10 cellular contexts compared by ENCODE assay signal in genomic region chr15:97904196-97904572, GRCh38. TPM values are rescaled to one million over a fixed set of nuclear protein-coding genes. Genes with fewer than 3 reads are reported as not detected.
DNase-seq lines count a peak whose midpoint lies in the region; ATAC-seq and TF ChIP-seq lines count a peak whose summit lies in the region.
"Had no signal": no experiment of that assay in that cellular context is flagged by ENCODE, and none has a peak within 500 bp of the region (broad histone marks: within the 10 kb centered on the region; RNA-seq: fewer than 3 reads in every experiment).

No MANE protein-coding gene starts in this region.

- peak; percentile 32 for DNase-seq in activated CD4-positive, alpha-beta T cell treated with anti-CD3 and anti-CD28 coated beads, Interleukin-2, amount 10 ng/mL, durations not matched to agents 7 days and 5 days
- no peak for DNase-seq in activated CD4-positive, alpha-beta T cell treated with anti-CD3 and anti-CD28 coated beads, Interleukin-2, amount 50 U/mL, for 4 hours
- DNase-seq in NB4 (ENCODE audit: low read depth) (peak; percentile 70), UCSD-AML1 (lab: John Stamatoyannopoulos, UW; ENCODE audit: unreplicated experiment) (peak; percentile 79), foreskin fibroblast (peak; percentile 38 to 82), neuronal stem cell (ENCODE audit: low spot score) (peak; percentile 68)

- no peak overlapping the region for H3K27ac ChIP-seq in neuronal stem cell (replicated peaks; ENCODE audit: low read length)

- no peak overlapping the region for H3K27ac Mint-ChIP-seq in activated CD4-positive, alpha-beta T cell treated with anti-CD3 and anti-CD28 coated beads, Interleukin-2, amount 10 ng/mL, durations not matched to agents 7 days and 5 days

- H3K36me3 Mint-ChIP-seq in activated CD4-positive, alpha-beta T cell treated with anti-CD3 and anti-CD28 coated beads, Interleukin-2, amount 10 ng/mL, durations not matched to agents 7 days and 5 days (ENCODE audit: low read depth) = no peaks in the 10 kb centered on the region

- ATAC-seq in HG03571 (IDR thresholded peaks at IDR 0.05; ENCODE audit: unreplicated experiment) = no peak
- no peak for ATAC-seq in GM18502 (IDR thresholded peaks at IDR 0.05; ENCODE audit: poor library complexity, unreplicated experiment)
- ATAC-seq: GM12878 had no signal

- no peak overlapping the region for H2BK120ac ChIP-seq in neuronal stem cell (ENCODE audit: low read depth, low read length)

- peak; percentile 74 for TF ChIP-seq CTCF in NB4 (IDR thresholded peaks at IDR 0.05; ENCODE audit: low read depth, low read length)
- peak; percentile 91 for TF ChIP-seq CTCF in foreskin fibroblast (IDR thresholded peaks at IDR 0.05; ENCODE audit: low read depth, low read length)

- H2BK15ac ChIP-seq in neuronal stem cell (ENCODE audit: low read length) = no peak overlapping the region

- no peak overlapping the region for H3K4ac ChIP-seq in neuronal stem cell (ENCODE audit: low read length)

- no peaks in the 10 kb centered on the region for H3K36me3 ChIP-seq in neuronal stem cell (replicated peaks in 1 of 2; ENCODE audit: control insufficient read depth in 2 of 2, insufficient read depth in 2 of 2, low read length in 2 of 2)

- peaks cover 0 to 31% (median 0%) of the 10 kb centered on the region in 3 experiments for H3K27me3 ChIP-seq in neuronal stem cell (ENCODE audit: control insufficient read depth in 3 of 3, insufficient read depth in 3 of 3, low read depth in 1 of 3, low read length in 3 of 3)

- H3K4me1 ChIP-seq in neuronal stem cell (ENCODE audit: control insufficient read depth in 2 of 2, insufficient read depth in 1 of 2, low read depth in 1 of 2, low read length in 2 of 2) = peaks cover 0 to 2% of the 10 kb centered on the region in 2 donors

- no peak overlapping the region for H3K9ac ChIP-seq in neuronal stem cell (ENCODE audit: low read depth, low read length, poor library complexity)

- no peak overlapping the region for H2BK5ac ChIP-seq in neuronal stem cell (ENCODE audit: low read length)

- no peak overlapping the region for H3K4me3 Mint-ChIP-seq in activated CD4-positive, alpha-beta T cell treated with anti-CD3 and anti-CD28 coated beads, Interleukin-2, amount 10 ng/mL, durations not matched to agents 7 days and 5 days
- H3K4me3 Mint-ChIP-seq: central memory CD8-positive, alpha-beta T cell had no signal

- POLR2A ChIA-PET in activated CD4-positive, alpha-beta T cell treated with anti-CD3 and anti-CD28 coated beads, Interleukin-2, amount 10 ng/mL, durations not matched to agents 7 days and 5 days (lab: Charles Lee) = no interaction called here

- WGBS in neuronal stem cell (ENCODE audit: extremely low coverage in 2 of 2, insufficient read length in 2 of 2, insufficient replicate concordance in 1 of 2), 2 donors = no CpG with 5 or more reads among the region's 22 CpGs

- peak overlapping the region; percentile 62 for H2AFZ ChIP-seq in neuronal stem cell (ENCODE audit: low read length)

- peaks cover 1% of the 10 kb centered on the region for H3K4me1 Mint-ChIP-seq in activated CD4-positive, alpha-beta T cell treated with anti-CD3 and anti-CD28 coated beads, Interleukin-2, amount 10 ng/mL, durations not matched to agents 7 days and 5 days
- H3K4me1 Mint-ChIP-seq: central memory CD8-positive, alpha-beta T cell had no signal

- no peak overlapping the region for H4K8ac ChIP-seq in neuronal stem cell (ENCODE audit: low read depth, low read length)

- H3K9me3 ChIP-seq in neuronal stem cell (replicated peaks in 1 of 2; ENCODE audit: control insufficient read depth in 2 of 2, insufficient read depth in 1 of 2, low read depth in 1 of 2, low read length in 2 of 2) = no peaks in the 10 kb centered on the region

- H3K23ac ChIP-seq in neuronal stem cell (ENCODE audit: low read depth, low read length, poor library complexity) = no peak overlapping the region

- H3K27me3 Mint-ChIP-seq in activated CD4-positive, alpha-beta T cell treated with anti-CD3 and anti-CD28 coated beads, Interleukin-2, amount 10 ng/mL, durations not matched to agents 7 days and 5 days = peaks cover 23% of the 10 kb centered on the region

- H3K4me2 ChIP-seq in neuronal stem cell (ENCODE audit: insufficient read depth, low read length, poor library complexity, severe bottlenecking) = no peak overlapping the region

- no peaks in the 10 kb centered on the region for H3K79me1 ChIP-seq in neuronal stem cell (ENCODE audit: low read depth, low read length)

- H3K14ac ChIP-seq in neuronal stem cell (ENCODE audit: low read length) = no peak overlapping the region

- no peak for TF ChIP-seq POLR2A in NB4 (IDR thresholded peaks at IDR 0.05; ENCODE audit: extremely low read depth, insufficient read length)

- H3K18ac ChIP-seq in neuronal stem cell (ENCODE audit: low read length) = no peak overlapping the region

- H2AK5ac ChIP-seq in neuronal stem cell (ENCODE audit: low read depth, low read length) = no peak overlapping the region

- no peak overlapping the region for H3K4me3 ChIP-seq in NB4 (ENCODE audit: low read depth, low read length)
- H3K4me3 ChIP-seq in foreskin fibroblast (ENCODE audit: low read depth in 1 of 2, low read length in 2 of 2) = peak overlapping the region; percentile 12 to 19
- H3K4me3 ChIP-seq in neuronal stem cell (ENCODE audit: low read length in 2 of 2) = no peak overlapping the region
- H3K4me3 ChIP-seq: GM12878 had no signal

- no peak overlapping the region for H2BK12ac ChIP-seq in neuronal stem cell (ENCODE audit: low read length)

- H3K9me3 Mint-ChIP-seq in activated CD4-positive, alpha-beta T cell treated with anti-CD3 and anti-CD28 coated beads, Interleukin-2, amount 10 ng/mL, durations not matched to agents 7 days and 5 days = no peaks in the 10 kb centered on the region

- CTCF ChIA-PET in activated CD4-positive, alpha-beta T cell treated with anti-CD3 and anti-CD28 coated beads, Interleukin-2, amount 10 ng/mL, durations not matched to agents 7 days and 5 days (lab: Charles Lee) = no interaction called here

- H4K91ac ChIP-seq in neuronal stem cell (ENCODE audit: low read depth, low read length, poor library complexity) = no peak overlapping the region

RNA-seq across cellular contexts. Expression of gene ARRDC4, which starts 56.3 kb away (rescaled TPM):
- under 1 TPM; 0.52 to 0.56 TPM for total RNA-seq in activated CD4-positive, alpha-beta T cell treated with anti-CD3 and anti-CD28 coated beads, Interleukin-2, amount 10 ng/mL, durations not matched to agents 7 days and 5 days
- polyA plus RNA-seq in neuronal stem cell (2013, experiment 1 of 2) = 9.4 TPM
- 9.7 TPM for polyA plus RNA-seq in neuronal stem cell (2013, experiment 2 of 2)

Comparison
In these comparisons a context has a peak if more than half of its experiments do, and no peak if none do; other contexts are left out.
1. DNase-seq: peak in activated CD4-positive, alpha-beta T cell treated with anti-CD3 and anti-CD28 coated beads, Interleukin-2, amount 10 ng/mL, durations not matched to agents 7 days and 5 days (single experiment), NB4 (single experiment), UCSD-AML1 (single experiment), foreskin fibroblast (2 of 2) and neuronal stem cell (single experiment); none in activated CD4-positive, alpha-beta T cell treated with anti-CD3 and anti-CD28 coated beads, Interleukin-2, amount 50 U/mL, for 4 hours (0 of 2).
2. H3K4me3 ChIP-seq: peak in foreskin fibroblast (2 of 2); none in NB4 (single experiment) and neuronal stem cell (0 of 2).